Comparison of ENCODE assay signal across 21 cellular contexts in genomic region chr10:58351616-58352578, GRCh38. TPM values are rescaled to one million over a fixed set of nuclear protein-coding genes. Genes with fewer than 3 reads are reported as not detected.
A peak's percentile ranks its signal among the peaks of the same experiment; 100 is the strongest.
DNase-seq lines count a peak whose midpoint lies in the region; ATAC-seq, FAIRE-seq and TF ChIP-seq lines count a peak whose summit lies in the region.
"Had no signal": no experiment of that assay in that cellular context is flagged by ENCODE, and none has a peak within 500 bp of the region (broad histone marks: within the 10 kb centered on the region; RNA-seq: fewer than 3 reads in every experiment).

No MANE protein-coding gene starts in this region.

- intact Hi-C loops in psoas muscle (cut with DNase I), result no loop called here

- TF ChIP-seq POLR2A in GM12891 (IDR thresholded peaks at IDR 0.05; ENCODE audit: low read depth, low read length), result no peak

- 62 to 79% (median 64%) methylated on average over 7 of the region's 7 CpGs for WGBS in psoas muscle, 3 donors

- DNase-seq in GM12891 (ENCODE audit: insufficient read length, low spot score) (no peak), inferior parietal cortex (ENCODE audit: extremely low spot score) (peak; percentile 22), psoas muscle (no peak), putamen (ENCODE audit: low spot score) (no peak), coronary artery (ENCODE audit: low spot score) (no peak)
- no peak for DNase-seq in T-helper 2 cell treated with Interferon-gamma antibody and Interleukin-4, amounts not matched to agents 5 μg/mL and 100 μg/mL, for 36 hours (ENCODE audit: low spot score)
- no peak for DNase-seq in activated CD4-positive, alpha-beta T cell treated with anti-CD3 and anti-CD28 coated beads, Interleukin-2, amount 50 U/mL, for 1 hour
- DNase-seq: Kasumi-1; NCI-H1417; NCI-H1930; NCI-H2171; NCI-H446; NK-92 treated with Interleukin-12 subunit alpha and Interleukin-12 subunit beta, amount 100 ng/mL, for 24 hours; RPMI8226; SJCRH30; SW 1271 had no signal

- no peaks in the 10 kb centered on the region for H3K9me3 Mint-ChIP-seq in IgD-negative memory B cell
- no peaks in the 10 kb centered on the region for H3K9me3 Mint-ChIP-seq in T-helper 2 cell treated with Interferon-gamma antibody and Interleukin-4, amounts not matched to agents 5 μg/mL and 100 μg/mL, for 36 hours

- H3K27me3 Mint-ChIP-seq in IgD-negative memory B cell, result no peaks in the 10 kb centered on the region
- H3K27me3 Mint-ChIP-seq in T-helper 2 cell treated with Interferon-gamma antibody and Interleukin-4, amounts not matched to agents 5 μg/mL and 100 μg/mL, for 36 hours (ENCODE audit: low read depth), result no peaks in the 10 kb centered on the region

- H3K36me3 Mint-ChIP-seq in IgD-negative memory B cell, result peaks cover 5% of the 10 kb centered on the region
- H3K36me3 Mint-ChIP-seq in T-helper 2 cell treated with Interferon-gamma antibody and Interleukin-4, amounts not matched to agents 5 μg/mL and 100 μg/mL, for 36 hours (ENCODE audit: low read depth), result peaks cover 2% of the 10 kb centered on the region

- H3K27me3 ChIP-seq in psoas muscle (ENCODE audit: insufficient read depth in 3 of 3, low read length in 2 of 3), result no peaks in the 10 kb centered on the region
- H3K27me3 ChIP-seq: SJCRH30 had no signal

- FAIRE-seq in GM12891 (lab: Jason Lieb, UNC), result peak; percentile 33
- FAIRE-seq: A549, GM19239 had no signal

- peaks cover 90% of the 10 kb centered on the region for H3K4me1 ChIP-seq in psoas muscle

- no peaks in the 10 kb centered on the region for H3K36me3 ChIP-seq in psoas muscle (ENCODE audit: insufficient read depth in 1 of 2, low read depth in 1 of 2)
- H3K36me3 ChIP-seq: HAP-1, SJCRH30 had no signal

- H3K9me3 ChIP-seq in psoas muscle, result no peaks in the 10 kb centered on the region
- H3K9me3 ChIP-seq: A549, HAP-1, SJCRH30 had no signal

- no peak for TF ChIP-seq CTCF in psoas muscle (IDR thresholded peaks at IDR 0.05)
- TF ChIP-seq CTCF in coronary artery (IDR thresholded peaks at IDR 0.05), result no peak

- H3K4me3 Mint-ChIP-seq in IgD-negative memory B cell, result no peak overlapping the region
- H3K4me3 Mint-ChIP-seq in T-helper 2 cell treated with Interferon-gamma antibody and Interleukin-4, amounts not matched to agents 5 μg/mL and 100 μg/mL, for 36 hours, result no peak overlapping the region

- H3K4me3 ChIP-seq in psoas muscle (peak overlapping the region; percentile 20), coronary artery (no peak overlapping the region)
- H3K4me3 ChIP-seq: A549, HAP-1, SJCRH30 had no signal

- H3K4me1 Mint-ChIP-seq in IgD-negative memory B cell, result peaks cover 28 to 60% (median 37%) of the 10 kb centered on the region in 3 donors
- H3K4me1 Mint-ChIP-seq in T-helper 2 cell treated with Interferon-gamma antibody and Interleukin-4, amounts not matched to agents 5 μg/mL and 100 μg/mL, for 36 hours (ENCODE audit: low read depth), result peaks cover 2% of the 10 kb centered on the region

- peak overlapping the region in 2 of 3 donors; percentile 53 to 85 for H3K27ac Mint-ChIP-seq in IgD-negative memory B cell
- no peak overlapping the region for H3K27ac Mint-ChIP-seq in T-helper 2 cell treated with Interferon-gamma antibody and Interleukin-4, amounts not matched to agents 5 μg/mL and 100 μg/mL, for 36 hours

- peak overlapping the region; percentile 74 for H3K27ac ChIP-seq in psoas muscle
- no peak overlapping the region for H3K27ac ChIP-seq in coronary artery
- H3K27ac ChIP-seq: A549, C4-2B, SJCRH30 had no signal

- peak; percentile 45 to 66 (median 60) for ATAC-seq in psoas muscle
- ATAC-seq: A549 had no signal

TF ChIP-seq in GM12891, 5 proteins besides CTCF, POLR2A, EP300 and RAD21:
- TF ChIP-seq PAX5 (IDR thresholded peaks at IDR 0.05; ENCODE audit: insufficient read depth, low read length, severe bottlenecking), result no peak
- no peak for TF ChIP-seq SPI1 (IDR thresholded peaks at IDR 0.05; ENCODE audit: low read depth, low read length)

RNA-seq across cellular contexts. Expression of gene UBE2D1, which starts 17.1 kb away (rescaled TPM):
- 5.4 TPM for polyA plus RNA-seq in GM12891 (2012; ENCODE audit: low read depth, missing spikeins)
- polyA plus RNA-seq in IgD-negative memory B cell (16.5 TPM), psoas muscle (100 to 1,000 TPM in 2 of 3 donors, 10 to 100 TPM in 1; 23.8 to 120 (median 104) TPM)
- 100 to 1,000 TPM in 1 of 4 donors, 10 to 100 TPM in 3; 36.6 to 115 (median 46.6) TPM for total RNA-seq in psoas muscle

RNA-seq across cellular contexts. Expression of gene TFAM, which starts 33.3 kb away (rescaled TPM):
- 59.9 TPM for polyA plus RNA-seq in GM12891 (2012; ENCODE audit: low read depth, missing spikeins)
- polyA plus RNA-seq in IgD-negative memory B cell (56.0 TPM), psoas muscle (10 to 100 TPM; 10.0 to 24.4 (median 18.7) TPM)
- total RNA-seq in psoas muscle, result 10 to 100 TPM; 22.7 to 36.0 (median 30.2) TPM
